In genomic region chr2:96977631-96978195, GRCh38 we compare ENCODE assay signal across 1 cellular context.
TF ChIP-seq lines count a peak whose summit lies in the region.

No MANE protein-coding gene starts in this region.

TF ChIP-seq in K562, 482 proteins besides CTCF, POLR2A, EP300 and RAD21 (continued from another document):
- TF ChIP-seq, protein P1, sequence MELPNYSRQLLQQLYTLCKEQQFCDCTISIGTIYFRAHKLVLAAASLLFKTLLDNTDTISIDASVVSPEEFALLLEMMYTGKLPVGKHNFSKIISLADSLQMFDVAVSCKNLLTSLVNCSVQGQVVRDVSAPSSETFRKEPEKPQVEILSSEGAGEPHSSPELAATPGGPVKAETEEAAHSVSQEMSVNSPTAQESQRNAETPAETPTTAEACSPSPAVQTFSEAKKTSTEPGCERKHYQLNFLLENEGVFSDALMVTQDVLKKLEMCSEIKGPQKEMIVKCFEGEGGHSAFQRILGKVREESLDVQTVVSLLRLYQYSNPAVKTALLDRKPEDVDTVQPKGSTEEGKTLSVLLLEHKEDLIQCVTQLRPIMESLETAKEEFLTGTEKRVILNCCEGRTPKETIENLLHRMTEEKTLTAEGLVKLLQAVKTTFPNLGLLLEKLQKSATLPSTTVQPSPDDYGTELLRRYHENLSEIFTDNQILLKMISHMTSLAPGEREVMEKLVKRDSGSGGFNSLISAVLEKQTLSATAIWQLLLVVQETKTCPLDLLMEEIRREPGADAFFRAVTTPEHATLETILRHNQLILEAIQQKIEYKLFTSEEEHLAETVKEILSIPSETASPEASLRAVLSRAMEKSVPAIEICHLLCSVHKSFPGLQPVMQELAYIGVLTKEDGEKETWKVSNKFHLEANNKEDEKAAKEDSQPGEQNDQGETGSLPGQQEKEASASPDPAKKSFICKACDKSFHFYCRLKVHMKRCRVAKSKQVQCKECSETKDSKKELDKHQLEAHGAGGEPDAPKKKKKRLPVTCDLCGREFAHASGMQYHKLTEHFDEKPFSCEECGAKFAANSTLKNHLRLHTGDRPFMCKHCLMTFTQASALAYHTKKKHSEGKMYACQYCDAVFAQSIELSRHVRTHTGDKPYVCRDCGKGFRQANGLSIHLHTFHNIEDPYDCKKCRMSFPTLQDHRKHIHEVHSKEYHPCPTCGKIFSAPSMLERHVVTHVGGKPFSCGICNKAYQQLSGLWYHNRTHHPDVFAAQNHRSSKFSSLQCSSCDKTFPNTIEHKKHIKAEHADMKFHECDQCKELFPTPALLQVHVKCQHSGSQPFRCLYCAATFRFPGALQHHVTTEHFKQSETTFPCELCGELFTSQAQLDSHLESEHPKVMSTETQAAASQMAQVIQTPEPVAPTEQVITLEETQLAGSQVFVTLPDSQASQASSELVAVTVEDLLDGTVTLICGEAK (IDR thresholded peaks at IDR 0.05), result no peak
- TF ChIP-seq, protein P1 (CRISPR knock-in tag; IDR thresholded peaks at IDR 0.05), result no peak
- TF ChIP-seq, protein P2, sequence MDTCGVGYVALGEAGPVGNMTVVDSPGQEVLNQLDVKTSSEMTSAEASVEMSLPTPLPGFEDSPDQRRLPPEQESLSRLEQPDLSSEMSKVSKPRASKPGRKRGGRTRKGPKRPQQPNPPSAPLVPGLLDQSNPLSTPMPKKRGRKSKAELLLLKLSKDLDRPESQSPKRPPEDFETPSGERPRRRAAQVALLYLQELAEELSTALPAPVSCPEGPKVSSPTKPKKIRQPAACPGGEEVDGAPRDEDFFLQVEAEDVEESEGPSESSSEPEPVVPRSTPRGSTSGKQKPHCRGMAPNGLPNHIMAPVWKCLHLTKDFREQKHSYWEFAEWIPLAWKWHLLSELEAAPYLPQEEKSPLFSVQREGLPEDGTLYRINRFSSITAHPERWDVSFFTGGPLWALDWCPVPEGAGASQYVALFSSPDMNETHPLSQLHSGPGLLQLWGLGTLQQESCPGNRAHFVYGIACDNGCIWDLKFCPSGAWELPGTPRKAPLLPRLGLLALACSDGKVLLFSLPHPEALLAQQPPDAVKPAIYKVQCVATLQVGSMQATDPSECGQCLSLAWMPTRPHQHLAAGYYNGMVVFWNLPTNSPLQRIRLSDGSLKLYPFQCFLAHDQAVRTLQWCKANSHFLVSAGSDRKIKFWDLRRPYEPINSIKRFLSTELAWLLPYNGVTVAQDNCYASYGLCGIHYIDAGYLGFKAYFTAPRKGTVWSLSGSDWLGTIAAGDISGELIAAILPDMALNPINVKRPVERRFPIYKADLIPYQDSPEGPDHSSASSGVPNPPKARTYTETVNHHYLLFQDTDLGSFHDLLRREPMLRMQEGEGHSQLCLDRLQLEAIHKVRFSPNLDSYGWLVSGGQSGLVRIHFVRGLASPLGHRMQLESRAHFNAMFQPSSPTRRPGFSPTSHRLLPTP (IDR thresholded peaks at IDR 0.05; ENCODE audit: borderline replicate concordance, extremely low read depth, insufficient read length), result no peak
- TF ChIP-seq HDGF (IDR thresholded peaks at IDR 0.05), result no peak
- TF ChIP-seq CTBP1 (IDR thresholded peaks at IDR 0.05; ENCODE audit: borderline replicate concordance), result peak; percentile 35; the same call in 1 of the 2 replicates
- TF ChIP-seq PHF8 (IDR thresholded peaks at IDR 0.05; ENCODE audit: borderline replicate concordance, low read length), result no peak
- TF ChIP-seq, protein P3, sequence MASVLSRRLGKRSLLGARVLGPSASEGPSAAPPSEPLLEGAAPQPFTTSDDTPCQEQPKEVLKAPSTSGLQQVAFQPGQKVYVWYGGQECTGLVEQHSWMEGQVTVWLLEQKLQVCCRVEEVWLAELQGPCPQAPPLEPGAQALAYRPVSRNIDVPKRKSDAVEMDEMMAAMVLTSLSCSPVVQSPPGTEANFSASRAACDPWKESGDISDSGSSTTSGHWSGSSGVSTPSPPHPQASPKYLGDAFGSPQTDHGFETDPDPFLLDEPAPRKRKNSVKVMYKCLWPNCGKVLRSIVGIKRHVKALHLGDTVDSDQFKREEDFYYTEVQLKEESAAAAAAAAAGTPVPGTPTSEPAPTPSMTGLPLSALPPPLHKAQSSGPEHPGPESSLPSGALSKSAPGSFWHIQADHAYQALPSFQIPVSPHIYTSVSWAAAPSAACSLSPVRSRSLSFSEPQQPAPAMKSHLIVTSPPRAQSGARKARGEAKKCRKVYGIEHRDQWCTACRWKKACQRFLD (CRISPR knock-in tag; IDR thresholded peaks at IDR 0.05), result no peak
- 0 out of 2 replicates have a peak, but pooled peaks have one; percentile 35 for TF ChIP-seq MAFG (tag; conservative IDR thresholded peaks at IDR 0.05)
- TF ChIP-seq NR4A1 (CRISPR knock-in tag; IDR thresholded peaks at IDR 0.05), result no peak
- no peak for TF ChIP-seq NR4A1 (tag; IDR thresholded peaks at IDR 0.05)
- TF ChIP-seq CHD7 (IDR thresholded peaks at IDR 0.05; ENCODE audit: low read depth, low read length), result no peak
- TF ChIP-seq, protein P4, sequence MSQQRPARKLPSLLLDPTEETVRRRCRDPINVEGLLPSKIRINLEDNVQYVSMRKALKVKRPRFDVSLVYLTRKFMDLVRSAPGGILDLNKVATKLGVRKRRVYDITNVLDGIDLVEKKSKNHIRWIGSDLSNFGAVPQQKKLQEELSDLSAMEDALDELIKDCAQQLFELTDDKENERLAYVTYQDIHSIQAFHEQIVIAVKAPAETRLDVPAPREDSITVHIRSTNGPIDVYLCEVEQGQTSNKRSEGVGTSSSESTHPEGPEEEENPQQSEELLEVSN (IDR thresholded peaks at IDR 0.05; ENCODE audit: borderline replicate concordance in 1 of 2, extremely low read depth in 1 of 2, insufficient read depth in 1 of 2, insufficient read length in 1 of 2, low read depth in 1 of 2, low read length in 1 of 2, poor library complexity in 1 of 2, severe bottlenecking in 1 of 2), result no peak
- TF ChIP-seq VEZF1 (CRISPR knock-in tag; IDR thresholded peaks at IDR 0.05), result peak; percentile 46
- no peak for TF ChIP-seq PHF20 (IDR thresholded peaks at IDR 0.05; ENCODE audit: partially characterized antibody)
- TF ChIP-seq, protein P5, sequence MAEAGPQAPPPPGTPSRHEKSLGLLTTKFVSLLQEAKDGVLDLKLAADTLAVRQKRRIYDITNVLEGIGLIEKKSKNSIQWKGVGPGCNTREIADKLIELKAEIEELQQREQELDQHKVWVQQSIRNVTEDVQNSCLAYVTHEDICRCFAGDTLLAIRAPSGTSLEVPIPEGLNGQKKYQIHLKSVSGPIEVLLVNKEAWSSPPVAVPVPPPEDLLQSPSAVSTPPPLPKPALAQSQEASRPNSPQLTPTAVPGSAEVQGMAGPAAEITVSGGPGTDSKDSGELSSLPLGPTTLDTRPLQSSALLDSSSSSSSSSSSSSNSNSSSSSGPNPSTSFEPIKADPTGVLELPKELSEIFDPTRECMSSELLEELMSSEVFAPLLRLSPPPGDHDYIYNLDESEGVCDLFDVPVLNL (CRISPR knock-in tag; IDR thresholded peaks at IDR 0.05; ENCODE audit: low read depth), result no peak
- peak; percentile 61 for TF ChIP-seq C11orf30 (IDR thresholded peaks at IDR 0.05; ENCODE audit: low read depth)
- no peak for TF ChIP-seq BACH1 (tag; IDR thresholded peaks at IDR 0.05)
- no peak for TF ChIP-seq ZFP30 (CRISPR knock-in tag; IDR thresholded peaks at IDR 0.05; ENCODE audit: borderline replicate concordance)
